In the genomic region with DNA sequence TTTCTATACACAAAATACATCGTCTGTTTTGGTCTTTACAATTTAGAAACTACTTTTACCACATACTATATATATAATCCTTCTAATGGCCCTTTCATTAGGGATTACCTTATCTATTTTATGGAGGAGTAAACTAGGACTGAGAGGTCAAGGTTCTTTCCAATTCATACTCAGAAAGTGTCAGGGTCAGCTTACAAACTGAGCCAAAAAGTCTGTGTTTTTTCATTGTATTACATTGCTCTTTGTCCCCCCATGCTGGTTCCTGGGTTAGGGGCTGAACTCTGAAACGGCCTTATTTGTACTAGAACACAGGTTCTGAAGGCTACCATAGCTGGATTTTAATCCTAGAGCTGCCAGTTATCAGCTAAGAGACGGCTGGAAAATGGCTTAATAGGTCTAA, we compare ENCODE assay signal across 8 cellular contexts.
"Had no signal": no experiment of that assay in that cellular context is flagged by ENCODE, and none has a peak within 500 bp of the region (broad histone marks: within the 10 kb centered on the region; RNA-seq: fewer than 3 reads in every experiment).

No MANE protein-coding gene starts in this region.

- FAIRE-seq: G401.6, GM12878, GM12891, GM12892, GM18507, GM19239 had no signal

- DNase-seq: GDM1, GF-D8 had no signal

- ATAC-seq: GM12878 had no signal

- H3K4me3 ChIP-seq: GM12878 had no signal
